ENCODE assay signal across 9 cellular contexts in the genomic region with DNA sequence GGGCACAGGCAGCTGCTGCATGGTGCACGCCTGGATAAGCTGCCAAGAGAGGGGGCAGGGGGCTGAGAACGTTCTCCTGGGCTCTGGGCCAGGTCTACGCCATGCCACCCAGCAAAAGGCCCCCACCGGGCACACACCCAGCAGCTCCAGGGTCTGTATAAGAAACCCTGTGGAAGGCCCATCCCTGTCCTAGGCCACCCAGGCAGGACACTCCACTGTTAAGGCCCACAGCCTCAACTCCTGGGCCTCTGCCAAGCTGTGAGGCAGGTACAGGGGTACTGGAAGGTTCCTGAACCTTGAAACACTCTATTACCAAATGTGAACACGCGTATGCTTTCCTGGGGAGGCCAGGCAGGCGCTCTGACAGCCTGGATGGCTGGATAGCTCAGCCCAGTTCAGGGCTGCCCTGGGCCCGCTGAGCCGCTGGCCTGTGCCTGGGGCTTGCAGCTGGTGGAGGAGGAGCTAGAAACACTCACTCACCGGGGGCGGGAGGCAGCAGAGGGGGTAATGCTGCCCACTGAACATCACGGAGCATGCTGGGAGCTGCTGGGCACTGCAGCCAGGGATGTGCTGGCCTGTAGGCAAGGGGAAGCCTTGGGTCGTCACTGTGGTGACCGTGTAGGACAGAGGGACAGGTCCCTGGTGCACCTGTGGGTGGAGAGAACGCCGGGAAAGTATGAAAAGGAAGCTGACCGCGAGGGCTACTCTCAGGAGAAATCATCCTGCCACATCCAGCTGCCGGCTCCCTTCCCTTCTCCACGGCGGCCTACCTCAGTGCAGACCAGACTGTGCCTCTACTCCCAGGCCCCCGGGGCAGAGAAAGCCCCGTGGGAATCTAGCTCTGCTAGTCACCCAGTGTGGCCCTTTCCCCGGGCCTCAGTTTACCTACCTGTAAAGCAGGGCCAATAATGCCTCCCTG. TPM values are rescaled to one million over a fixed set of nuclear protein-coding genes. Genes with fewer than 3 reads are reported as not detected.
DNase-seq lines count a peak whose midpoint lies in the region; ATAC-seq and TF ChIP-seq lines count a peak whose summit lies in the region.
"Had no signal": no experiment of that assay in that cellular context is flagged by ENCODE, and none has a peak within 500 bp of the region (broad histone marks: within the 10 kb centered on the region; RNA-seq: fewer than 3 reads in every experiment).

No MANE protein-coding gene starts in this region.

- H3K27me3 ChIP-seq in HL-60 (ENCODE audit: insufficient read depth, poor library complexity, severe bottlenecking) (no peaks in the 10 kb centered on the region), muscle layer of colon (ENCODE audit: control insufficient read depth in 1 of 2, insufficient read depth in 2 of 2, low read length in 2 of 2) (no peaks in the 10 kb centered on the region)
- H3K27me3 ChIP-seq: pancreas had no signal

- peaks cover 35% of the 10 kb centered on the region for H3K36me3 ChIP-seq in muscle layer of colon (ENCODE audit: insufficient read depth, low read length)

- peaks cover 27% of the 10 kb centered on the region for H3K36me3 Mint-ChIP-seq in activated naive CD8-positive, alpha-beta T cell treated with anti-CD3 and anti-CD28 coated beads for 36 hours

- no peak for ATAC-seq in GM21526 (IDR thresholded peaks at IDR 0.05; ENCODE audit: low FRiP score, unreplicated experiment)
- ATAC-seq: pancreas had no signal

- H3K4me1 ChIP-seq in muscle layer of colon (ENCODE audit: insufficient read depth, low read length) = peaks cover 45% of the 10 kb centered on the region

- no peaks in the 10 kb centered on the region for H3K9me3 Mint-ChIP-seq in activated naive CD8-positive, alpha-beta T cell treated with anti-CD3 and anti-CD28 coated beads for 36 hours

- H3K27me3 Mint-ChIP-seq in activated naive CD8-positive, alpha-beta T cell treated with anti-CD3 and anti-CD28 coated beads for 36 hours = no peaks in the 10 kb centered on the region

- no peak overlapping the region for H3K9ac ChIP-seq in muscle layer of colon (ENCODE audit: low read length)

- peaks cover 55% of the 10 kb centered on the region for H3K4me1 Mint-ChIP-seq in activated naive CD8-positive, alpha-beta T cell treated with anti-CD3 and anti-CD28 coated beads for 36 hours

- H3K27ac ChIP-seq in HL-60 (replicated peaks) = peak overlapping the region; percentile 99
- H3K27ac ChIP-seq in muscle layer of colon (ENCODE audit: low read depth, low read length) = peak overlapping the region; percentile 78
- H3K27ac ChIP-seq: pancreas had no signal

- H3K4me3 ChIP-seq in HL-60 (replicated peaks; ENCODE audit: insufficient read depth, low read length) = no peak overlapping the region
- H3K4me3 ChIP-seq in muscle layer of colon (ENCODE audit: low read depth in 1 of 2, low read length in 2 of 2) = no peak overlapping the region
- H3K4me3 ChIP-seq: pancreas had no signal

- no peaks in the 10 kb centered on the region for H3K9me3 ChIP-seq in muscle layer of colon (ENCODE audit: low read length)
- H3K9me3 ChIP-seq: pancreas had no signal

- H3K27ac Mint-ChIP-seq in activated naive CD8-positive, alpha-beta T cell treated with anti-CD3 and anti-CD28 coated beads for 36 hours = peak overlapping the region; percentile 87

- TF ChIP-seq CTCF in HL-60 (IDR thresholded peaks at IDR 0.05; ENCODE audit: insufficient read depth, low read length) = no peak

- peak overlapping the region; percentile 79 for H3K4me3 Mint-ChIP-seq in activated naive CD8-positive, alpha-beta T cell treated with anti-CD3 and anti-CD28 coated beads for 36 hours

- DNase-seq in Ammon's horn (ENCODE audit: low spot score) = peak; percentile 94
- peak in 1 of 2 experiments; percentile 61 for DNase-seq in HL-60 (ENCODE audit: low read depth in 1 of 2, low spot score in 1 of 2)
- peak; percentile 54 for DNase-seq in activated naive CD8-positive, alpha-beta T cell treated with anti-CD3 and anti-CD28 coated beads for 36 hours
- DNase-seq in NCI-H187 (lab: John Stamatoyannopoulos, UW) = no peak
- no peak for DNase-seq in NCI-H1417 treated with DMSO at 0.1 percent for 48 hours (lab: John Stamatoyannopoulos, UW)
- no peak for DNase-seq in GM03348 (ENCODE audit: low spot score)

RNA-seq across cellular contexts. Expression of a gene that starts 6.0 kb away (rescaled TPM):
- total RNA-seq in activated naive CD8-positive, alpha-beta T cell treated with anti-CD3 and anti-CD28 coated beads for 36 hours = 10 to 100 TPM; 53.4 to 53.8 TPM

RNA-seq across cellular contexts. Expression of a gene that starts 17.9 kb away (rescaled TPM):
- under 1 TPM; 0.31 to 0.44 TPM for total RNA-seq in activated naive CD8-positive, alpha-beta T cell treated with anti-CD3 and anti-CD28 coated beads for 36 hours

Comparison
In these comparisons a context has a peak if more than half of its experiments do, and no peak if none do; other contexts are left out.
1. DNase-seq: peak in Ammon's horn (single experiment) and activated naive CD8-positive, alpha-beta T cell treated with anti-CD3 and anti-CD28 coated beads for 36 hours (single experiment); none in NCI-H187 (0 of 2), NCI-H1417 treated with DMSO at 0.1 percent for 48 hours (single experiment) and GM03348 (single experiment).